15 cellular contexts compared by ENCODE assay signal in genomic region chr6:145508107-145508506, GRCh38.
DNase-seq lines count a peak whose midpoint lies in the region; ATAC-seq and TF ChIP-seq lines count a peak whose summit lies in the region.
"Had no signal": no experiment of that assay in that cellular context is flagged by ENCODE, and none has a peak within 500 bp of the region (broad histone marks: within the 10 kb centered on the region; RNA-seq: fewer than 3 reads in every experiment).

No MANE protein-coding gene starts in this region.

- peaks cover 5% of the 10 kb centered on the region for H3K36me3 Mint-ChIP-seq in MCF 10A (ENCODE audit: insufficient read depth, unreplicated experiment)
- H3K36me3 Mint-ChIP-seq in activated CD4-positive, alpha-beta memory T cell treated with anti-CD3 and anti-CD28 coated beads for 36 hours: peaks cover 2% of the 10 kb centered on the region

- H3K9me3 ChIP-seq in breast epithelium: peaks cover 15 to 27% of the 10 kb centered on the region in 2 donors

- CTCF ChIA-PET in MCF 10A (lab: Yijun Ruan, JAX): no interaction called here
- CTCF ChIA-PET in activated CD4-positive, alpha-beta memory T cell treated with anti-CD3 and anti-CD28 coated beads for 36 hours (lab: Charles Lee): no interaction called here

- no peaks in the 10 kb centered on the region for H3K27me3 Mint-ChIP-seq in MCF 10A (ENCODE audit: insufficient read depth, unreplicated experiment)
- H3K27me3 Mint-ChIP-seq in activated CD4-positive, alpha-beta memory T cell treated with anti-CD3 and anti-CD28 coated beads for 36 hours: no peaks in the 10 kb centered on the region
- H3K27me3 Mint-ChIP-seq: activated naive CD8-positive, alpha-beta T cell had no signal

- peaks cover 8% of the 10 kb centered on the region for H3K9me3 Mint-ChIP-seq in MCF 10A (ENCODE audit: unreplicated experiment)
- H3K9me3 Mint-ChIP-seq in activated CD4-positive, alpha-beta memory T cell treated with anti-CD3 and anti-CD28 coated beads for 36 hours: peaks cover 44% of the 10 kb centered on the region

- peak; percentile 3 for DNase-seq in MCF 10A (ENCODE audit: unreplicated experiment)
- DNase-seq in breast epithelium (ENCODE audit: low spot score in 2 of 2): no peak
- DNase-seq in NB4 (ENCODE audit: low read depth): peak; percentile 3
- DNase-seq in choroid plexus epithelial cell (ENCODE audit: low read depth): peak; percentile 25
- no peak for DNase-seq in activated CD4-positive, alpha-beta memory T cell treated with anti-CD3 and anti-CD28 coated beads for 36 hours
- no peak for DNase-seq in left lobe of liver (ENCODE audit: low spot score)
- DNase-seq: ACHN; activated CD8-positive, alpha-beta memory T cell treated with anti-CD3 and anti-CD28 coated beads, Interleukin-2, amount 50 U/mL, for 48 hours; NCI-H146 had no signal

- H3K4me3 Mint-ChIP-seq in MCF 10A (ENCODE audit: unreplicated experiment): no peak overlapping the region
- no peak overlapping the region for H3K4me3 Mint-ChIP-seq in activated CD4-positive, alpha-beta memory T cell treated with anti-CD3 and anti-CD28 coated beads for 36 hours
- H3K4me3 Mint-ChIP-seq: activated naive CD8-positive, alpha-beta T cell had no signal

- peaks cover 14% of the 10 kb centered on the region for H3K4me1 Mint-ChIP-seq in MCF 10A (ENCODE audit: insufficient read depth, unreplicated experiment)
- no peaks in the 10 kb centered on the region for H3K4me1 Mint-ChIP-seq in activated CD4-positive, alpha-beta memory T cell treated with anti-CD3 and anti-CD28 coated beads for 36 hours (ENCODE audit: low read depth)

- no peak overlapping the region for H3K27ac Mint-ChIP-seq in MCF 10A (ENCODE audit: low read depth, unreplicated experiment)
- no peak overlapping the region for H3K27ac Mint-ChIP-seq in activated CD4-positive, alpha-beta memory T cell treated with anti-CD3 and anti-CD28 coated beads for 36 hours
- H3K27ac Mint-ChIP-seq: activated naive CD8-positive, alpha-beta T cell had no signal

- POLR2A ChIA-PET in MCF 10A (lab: Yijun Ruan, JAX): interaction anchor here (3.3 kb wide), 1 partner anchor 25 kb away, joined by 10 read pairs; no protein-coding TSS in a partner anchor
- POLR2A ChIA-PET in activated CD4-positive, alpha-beta memory T cell treated with anti-CD3 and anti-CD28 coated beads for 36 hours (lab: Charles Lee): no interaction called here

- H3K4me3 ChIP-seq in breast epithelium (no peak overlapping the region), NB4 (ENCODE audit: low read depth, low read length) (no peak overlapping the region), choroid plexus epithelial cell (ENCODE audit: low read depth, low read length) (no peak overlapping the region)
- H3K4me3 ChIP-seq: HAP-1, tibial nerve had no signal

- H3K27me3 ChIP-seq in breast epithelium: no peaks in the 10 kb centered on the region
- H3K27me3 ChIP-seq: tibial nerve had no signal

- TF ChIP-seq CTCF in MCF 10A (IDR thresholded peaks at IDR 0.05; ENCODE audit: unreplicated experiment): peak; percentile 8
- TF ChIP-seq CTCF in breast epithelium (IDR thresholded peaks at IDR 0.05): no peak
- peak; percentile 13 for TF ChIP-seq CTCF in NB4 (IDR thresholded peaks at IDR 0.05; ENCODE audit: low read depth, low read length)
- peak; percentile 49 for TF ChIP-seq CTCF in choroid plexus epithelial cell (conservative IDR thresholded peaks at IDR 0.05; ENCODE audit: low read depth, low read length)

- H3K4me1 ChIP-seq in breast epithelium: no peaks in the 10 kb centered on the region
- H3K4me1 ChIP-seq: HAP-1, tibial nerve had no signal

- H3K36me3 ChIP-seq in breast epithelium: no peaks in the 10 kb centered on the region
- H3K36me3 ChIP-seq: HAP-1, tibial nerve had no signal

- no peak overlapping the region for H3K27ac ChIP-seq in breast epithelium
- H3K27ac ChIP-seq: tibial nerve had no signal

- no peak for ATAC-seq in left lobe of liver
- ATAC-seq in HG02763 (IDR thresholded peaks at IDR 0.05; ENCODE audit: unreplicated experiment): no peak
- ATAC-seq in HG03442 (IDR thresholded peaks at IDR 0.05; ENCODE audit: unreplicated experiment): no peak
- ATAC-seq: SK-N-SH treated with all-trans-retinoic acid at 6 μM for 48 hours had no signal

- intact Hi-C loops in MCF 10A (cut with micrococcal nuclease) (no loop called here), breast epithelium (cut with DNase I; ENCODE audit: low total_unique reads) (no loop called here)
- intact Hi-C loops in activated CD4-positive, alpha-beta memory T cell treated with anti-CD3 and anti-CD28 coated beads for 36 hours (cut with micrococcal nuclease): no loop called here

- BruUV-seq in MCF 10A (replicated peaks; lab: Mats Ljungman, UMichigan): no TSS peak

- no peak for TF ChIP-seq POLR2A in breast epithelium (IDR thresholded peaks at IDR 0.05)
- no peak for TF ChIP-seq POLR2A in NB4 (IDR thresholded peaks at IDR 0.05; ENCODE audit: extremely low read depth, insufficient read length)

Comparison
In these comparisons a context has a peak if more than half of its experiments do, and no peak if none do; other contexts are left out.
1. DNase-seq: peak in MCF 10A (single experiment), NB4 (single experiment) and choroid plexus epithelial cell (single experiment); none in breast epithelium (0 of 2), activated CD4-positive, alpha-beta memory T cell treated with anti-CD3 and anti-CD28 coated beads for 36 hours (single experiment) and left lobe of liver (single experiment).
2. CTCF ChIP-seq: peak in MCF 10A (single experiment), NB4 (single experiment) and choroid plexus epithelial cell (single experiment); none in breast epithelium (0 of 3).